28 cellular contexts compared by ENCODE assay signal in genomic region chr20:29123861-29124260, GRCh38.
DNase-seq lines count a peak whose midpoint lies in the region; ATAC-seq, FAIRE-seq and TF ChIP-seq lines count a peak whose summit lies in the region.
"Had no signal": no experiment of that assay in that cellular context is flagged by ENCODE, and none has a peak within 500 bp of the region (broad histone marks: within the 10 kb centered on the region; RNA-seq: fewer than 3 reads in every experiment).

No MANE protein-coding gene starts in this region.

- CTCF ChIA-PET in HepG2 (lab: Yijun Ruan, JAX; ENCODE audit: low intra/inter-chr PET ratio, low total read pairs) = no interaction called here

- no peaks in the 10 kb centered on the region for H3K4me1 Mint-ChIP-seq in stimulated activated memory B cell treated with anti-CD40 and anti-IgM and Interleukin-4, amounts not matched to agents 10 μg/mL and 1 μg/mL and 100 μg/mL, for 72 hours
- no peaks in the 10 kb centered on the region for H3K4me1 Mint-ChIP-seq in glutamatergic neuron (ENCODE audit: low read depth, unreplicated experiment)
- H3K4me1 Mint-ChIP-seq: CD14-positive monocyte; CD4-positive, alpha-beta memory T cell; CD4-positive, CD25-positive, alpha-beta regulatory T cell; CD8-positive, alpha-beta memory T cell had no signal

- TF ChIP-seq EP300 in HepG2 (IDR thresholded peaks at IDR 0.05; ENCODE audit: low read depth in 2 of 2, low read length in 2 of 2) (no peak), HepG2 (CRISPR knock-in tag; IDR thresholded peaks at IDR 0.05; ENCODE audit: borderline replicate concordance) (no peak)

- WGBS in HepG2 (ENCODE audit: low lambda C conversion rate) = 28% methylated on average over 1 of the region's 1 CpG

- intact Hi-C loops in HepG2 (cut with micrococcal nuclease; ENCODE audit: unreplicated experiment) = no loop called here

- ATAC-seq in esophagus mucosa = peak; percentile 42
- no peak for ATAC-seq in HepG2
- peak; percentile 16 for ATAC-seq in stimulated activated memory B cell treated with anti-CD40 and anti-IgM and Interleukin-4, amounts not matched to agents 10 μg/mL and 1 μg/mL and 100 μg/mL, for 72 hours
- ATAC-seq: GM12878 had no signal

- no peaks in the 10 kb centered on the region for H3K27me3 ChIP-seq in HepG2 (ENCODE audit: control insufficient read depth in 1 of 2, insufficient read depth in 2 of 2, low read length in 2 of 2)
- H3K27me3 ChIP-seq: BE2C, BLaER1 had no signal

- no peaks in the 10 kb centered on the region for H4K20me1 ChIP-seq in HepG2 (ENCODE audit: insufficient read depth, low read length)
- H4K20me1 ChIP-seq: BLaER1 had no signal

- no peak overlapping the region for H3K9ac ChIP-seq in HepG2 (ENCODE audit: insufficient read depth, low read depth, low read length)
- H3K9ac ChIP-seq: BLaER1 had no signal

- no peak for TF ChIP-seq CTCF in HepG2 (CRISPR knock-in tag; IDR thresholded peaks at IDR 0.05)
- no peak for TF ChIP-seq CTCF in glutamatergic neuron (IDR thresholded peaks at IDR 0.05; ENCODE audit: partially characterized antibody, unreplicated experiment)

- H3K27ac ChIP-seq in HepG2 (ENCODE audit: extremely low read length, insufficient read depth, low read length) = no peak overlapping the region
- H3K27ac ChIP-seq: BLaER1 had no signal

- no peaks in the 10 kb centered on the region for H3K4me1 ChIP-seq in HepG2 (ENCODE audit: insufficient read depth, low read length)
- H3K4me1 ChIP-seq: BE2C, BLaER1 had no signal

- TF ChIP-seq RAD21 in HepG2 (CRISPR knock-in tag; IDR thresholded peaks at IDR 0.05) = no peak

- H3K27ac Mint-ChIP-seq in stimulated activated memory B cell treated with anti-CD40 and anti-IgM and Interleukin-4, amounts not matched to agents 10 μg/mL and 1 μg/mL and 100 μg/mL, for 72 hours = no peak overlapping the region
- no peak overlapping the region for H3K27ac Mint-ChIP-seq in glutamatergic neuron (ENCODE audit: unreplicated experiment)
- H3K27ac Mint-ChIP-seq: CD14-positive monocyte; CD4-positive, alpha-beta memory T cell; CD4-positive, CD25-positive, alpha-beta regulatory T cell; CD8-positive, alpha-beta memory T cell had no signal

- H3K27me3 Mint-ChIP-seq in stimulated activated memory B cell treated with anti-CD40 and anti-IgM and Interleukin-4, amounts not matched to agents 10 μg/mL and 1 μg/mL and 100 μg/mL, for 72 hours = no peaks in the 10 kb centered on the region
- peaks cover 7% of the 10 kb centered on the region for H3K27me3 Mint-ChIP-seq in glutamatergic neuron (ENCODE audit: unreplicated experiment)
- H3K27me3 Mint-ChIP-seq: CD4-positive, alpha-beta memory T cell; CD4-positive, CD25-positive, alpha-beta regulatory T cell; CD8-positive, alpha-beta memory T cell had no signal

- H3K9me3 Mint-ChIP-seq in stimulated activated memory B cell treated with anti-CD40 and anti-IgM and Interleukin-4, amounts not matched to agents 10 μg/mL and 1 μg/mL and 100 μg/mL, for 72 hours = no peaks in the 10 kb centered on the region
- H3K9me3 Mint-ChIP-seq in glutamatergic neuron (ENCODE audit: unreplicated experiment) = peaks cover 34% of the 10 kb centered on the region

- H3K79me2 ChIP-seq in HepG2 (ENCODE audit: insufficient read depth, low read length) = no peaks in the 10 kb centered on the region

- peaks cover 54% of the 10 kb centered on the region for H3K9me3 ChIP-seq in HepG2 (ENCODE audit: low read length)
- H3K9me3 ChIP-seq: BE2C, BLaER1 had no signal

- FAIRE-seq in HepG2 (lab: Jason Lieb, UNC) = no peak
- FAIRE-seq: A204.1, GM12878, GM12892, GM18507 had no signal

- DNase-seq in HepG2 (ENCODE audit: low spot score) (no peak), glutamatergic neuron (no peak), NCI-H128 (lab: John Stamatoyannopoulos, UW; ENCODE audit: unreplicated experiment) (no peak)
- no peak for DNase-seq in stimulated activated CD4-positive, alpha-beta T cell treated with anti-CD3 and anti-CD28 coated beads, Interleukin-4, amount 100 ng/mL, for 1 hour
- DNase-seq in activated CD4-positive, alpha-beta T cell treated with anti-CD3 and anti-CD28 coated beads for 1 hour = no peak
- DNase-seq: 8988T; ACHN; BE2C; C1 segment of cervical spinal cord; CD4-positive, alpha-beta memory T cell; CD4-positive, CD25-positive, alpha-beta regulatory T cell; CD8-positive, alpha-beta memory T cell; COR-L47; DMS 273 treated with DMSO at 0.1 percent for 48 hours; DMS153; DMS53; DMS79; DND-41; EL; GDM1 had no signal

- in situ Hi-C loops in HepG2 (cut with HindIII; ENCODE audit: extremely low pct_ligation_motif_present, low pct_unique_long_range_greater_than_20kb) = no loop called here

- H3K4me2 ChIP-seq in HepG2 (ENCODE audit: low read depth, low read length) = no peak overlapping the region
- H3K4me2 ChIP-seq: BLaER1 had no signal

- no peak overlapping the region for H3K4me3 ChIP-seq in HepG2 (replicated peaks in 1 of 3; ENCODE audit: insufficient read depth in 1 of 3, low read depth in 2 of 3, low read length in 3 of 3)
- H3K4me3 ChIP-seq: BLaER1, GM12878 had no signal

- no peak for TF ChIP-seq POLR2A in HepG2 (IDR thresholded peaks at IDR 0.05; ENCODE audit: insufficient read depth in 1 of 2, low read depth in 2 of 2, low read length in 2 of 2)

- POLR2A ChIA-PET in HepG2 (lab: Yijun Ruan, JAX) = interaction anchor here (0.6 kb wide), 2 partner anchors 44 to 1253 kb away, joined by 3 read pairs; no protein-coding TSS in a partner anchor

- H3K36me3 Mint-ChIP-seq in stimulated activated memory B cell treated with anti-CD40 and anti-IgM and Interleukin-4, amounts not matched to agents 10 μg/mL and 1 μg/mL and 100 μg/mL, for 72 hours = no peaks in the 10 kb centered on the region
- peaks cover 16% of the 10 kb centered on the region for H3K36me3 Mint-ChIP-seq in glutamatergic neuron (ENCODE audit: unreplicated experiment)
- H3K36me3 Mint-ChIP-seq: CD14-positive monocyte; CD4-positive, CD25-positive, alpha-beta regulatory T cell had no signal

- TSS peak; percentile 39 for BruUV-seq in HepG2 (replicated peaks; lab: Mats Ljungman, UMichigan)

- H2AFZ ChIP-seq in HepG2 (ENCODE audit: low read length) = no peak overlapping the region

- no peaks in the 10 kb centered on the region for H3K36me3 ChIP-seq in HepG2 (replicated peaks in 1 of 2; ENCODE audit: control insufficient read depth in 1 of 2, insufficient read depth in 2 of 2, low read length in 2 of 2)
- H3K36me3 ChIP-seq: BE2C, BLaER1 had no signal

- no peak overlapping the region for H3K4me3 Mint-ChIP-seq in stimulated activated memory B cell treated with anti-CD40 and anti-IgM and Interleukin-4, amounts not matched to agents 10 μg/mL and 1 μg/mL and 100 μg/mL, for 72 hours
- no peak overlapping the region for H3K4me3 Mint-ChIP-seq in glutamatergic neuron (ENCODE audit: unreplicated experiment)
- H3K4me3 Mint-ChIP-seq: CD14-positive monocyte; CD4-positive, alpha-beta memory T cell; CD4-positive, CD25-positive, alpha-beta regulatory T cell; CD8-positive, alpha-beta memory T cell had no signal

TF ChIP-seq in HepG2, 621 proteins besides CTCF, POLR2A, EP300 and RAD21 (continues in another document):
- TF ChIP-seq SAFB2 (CRISPR knock-in tag; IDR thresholded peaks at IDR 0.05; ENCODE audit: borderline replicate concordance, low read depth) (no peak), NR0B2 (CRISPR knock-in tag; IDR thresholded peaks at IDR 0.05) (no peak), ZNF501 (CRISPR knock-in tag; IDR thresholded peaks at IDR 0.05) (no peak), HNRNPH1 (optimal IDR thresholded peaks at IDR 0.05; ENCODE audit: low read depth, low read length) (no peak), ZNF543 (CRISPR knock-in tag; IDR thresholded peaks at IDR 0.05) (no peak), ZNF383 (CRISPR knock-in tag; IDR thresholded peaks at IDR 0.05; ENCODE audit: borderline replicate concordance) (no peak), MYPOP (CRISPR knock-in tag; IDR thresholded peaks at IDR 0.05) (no peak), RFX5 (IDR thresholded peaks at IDR 0.05; ENCODE audit: low read depth, low read length) (no peak), ZNF740 (CRISPR knock-in tag; IDR thresholded peaks at IDR 0.05) (no peak), ZMAT5 (CRISPR knock-in tag; IDR thresholded peaks at IDR 0.05; ENCODE audit: borderline replicate concordance, low read depth) (no peak), SP4 (CRISPR knock-in tag; IDR thresholded peaks at IDR 0.05) (no peak), CENPX (CRISPR knock-in tag; IDR thresholded peaks at IDR 0.05) (no peak), NFATC3 (CRISPR knock-in tag; IDR thresholded peaks at IDR 0.05) (no peak)
